ENCODE assay signal across 12 cellular contexts in genomic region chr16:70375636-70376611, GRCh38. TPM values are rescaled to one million over a fixed set of nuclear protein-coding genes. Genes with fewer than 3 reads are reported as not detected.
DNase-seq lines count a peak whose midpoint lies in the region; ATAC-seq and TF ChIP-seq lines count a peak whose summit lies in the region.
"Had no signal": no experiment of that assay in that cellular context is flagged by ENCODE, and none has a peak within 500 bp of the region (broad histone marks: within the 10 kb centered on the region; RNA-seq: fewer than 3 reads in every experiment).

No MANE protein-coding gene starts in this region.

- WGBS in endodermal cell (ENCODE audit: insufficient coverage in 1 of 2, insufficient read length in 1 of 2), 2 experiments = 96 to 98% methylated on average over 8 to 16 of the region's 16 CpGs

- H3K4me2 ChIP-seq in Karpas-422 (ENCODE audit: low read depth, low read length, poor library complexity, severe bottlenecking) = no peak overlapping the region

- no peak overlapping the region for H2AFZ ChIP-seq in Karpas-422 (ENCODE audit: low read length)

- H3K9ac ChIP-seq in endodermal cell (ENCODE audit: extremely low read depth, low read length, poor library complexity, severe bottlenecking) = no peak overlapping the region
- no peak overlapping the region for H3K9ac ChIP-seq in Karpas-422 (ENCODE audit: low read length)

- H3K9me2 ChIP-seq in Karpas-422 (replicated peaks; ENCODE audit: insufficient read depth, low read length) = no peaks in the 10 kb centered on the region

- no peak overlapping the region for H3K4me3 ChIP-seq in endodermal cell (ENCODE audit: low read length)
- H3K4me3 ChIP-seq in Karpas-422 (ENCODE audit: low read length) = no peak overlapping the region
- H3K4me3 ChIP-seq: ovary had no signal

- POLR2A ChIA-PET in T-cell (lab: Charles Lee) = no interaction called here

- no peaks in the 10 kb centered on the region for H3K9me3 ChIP-seq in endodermal cell (ENCODE audit: control insufficient read depth, low read length)
- no peaks in the 10 kb centered on the region for H3K9me3 ChIP-seq in Karpas-422 (ENCODE audit: low read length)
- H3K9me3 ChIP-seq: ovary had no signal

- H3K9me3 Mint-ChIP-seq in activated naive CD4-positive, alpha-beta T cell treated with anti-CD3 and anti-CD28 coated beads, Interleukin-2, amount 50 U/mL, for 72 hours = no peaks in the 10 kb centered on the region
- H3K9me3 Mint-ChIP-seq in T-cell = no peaks in the 10 kb centered on the region
- H3K9me3 Mint-ChIP-seq in endodermal cell = no peaks in the 10 kb centered on the region
- H3K9me3 Mint-ChIP-seq in stimulated activated naive B cell treated with anti-CD40 and anti-IgM and Interleukin-4, amounts not matched to agents 10 μg/mL and 1 μg/mL and 100 μg/mL, for 72 hours = no peaks in the 10 kb centered on the region

- no peak for ATAC-seq in activated naive CD4-positive, alpha-beta T cell treated with anti-CD3 and anti-CD28 coated beads, Interleukin-2, amount 50 U/mL, for 72 hours
- ATAC-seq in T-cell (replicated peaks in 1 of 4) (no peak), HG02623 (IDR thresholded peaks at IDR 0.05; ENCODE audit: unreplicated experiment) (no peak)
- ATAC-seq in stimulated activated naive B cell treated with anti-CD40 and anti-IgM and Interleukin-4, amounts not matched to agents 10 μg/mL and 1 μg/mL and 100 μg/mL, for 72 hours (replicated peaks) = no peak
- ATAC-seq: HCT116 had no signal

- DNase-seq in activated naive CD4-positive, alpha-beta T cell treated with anti-CD3 and anti-CD28 coated beads, Interleukin-2, amount 50 U/mL, for 72 hours (ENCODE audit: low spot score in 2 of 2) = no peak
- DNase-seq in activated naive CD4-positive, alpha-beta T cell treated with Interleukin-2 at 50 U/mL for 16 hours = no peak
- DNase-seq in T-cell (no peak), endodermal cell (no peak), Karpas-422 (no peak), islet precursor cell (no peak)
- DNase-seq in stimulated activated naive B cell treated with anti-CD40 and anti-IgM and Interleukin-4, amounts not matched to agents 10 μg/mL and 1 μg/mL and 100 μg/mL, for 72 hours = no peak
- DNase-seq: NCI-H1105 treated with DMSO at 0.1 percent for 48 hours, NCI-H526 treated with DMSO at 0.1 percent for 48 hours, ovary had no signal

- no peak overlapping the region for H3K4me3 Mint-ChIP-seq in T-cell
- no peak overlapping the region for H3K4me3 Mint-ChIP-seq in endodermal cell
- no peak overlapping the region for H3K4me3 Mint-ChIP-seq in stimulated activated naive B cell treated with anti-CD40 and anti-IgM and Interleukin-4, amounts not matched to agents 10 μg/mL and 1 μg/mL and 100 μg/mL, for 72 hours

- peaks cover 5% of the 10 kb centered on the region for H4K20me1 ChIP-seq in Karpas-422 (ENCODE audit: insufficient read depth, low read depth, low read length)

- no peak for TF ChIP-seq CTCF in endodermal cell (conservative IDR thresholded peaks at IDR 0.05)

- H3K4me1 Mint-ChIP-seq in T-cell (peaks cover 6 to 17% (median 16%) of the 10 kb centered on the region in 3 donors), endodermal cell (peaks cover 3% of the 10 kb centered on the region)
- H3K4me1 Mint-ChIP-seq in stimulated activated naive B cell treated with anti-CD40 and anti-IgM and Interleukin-4, amounts not matched to agents 10 μg/mL and 1 μg/mL and 100 μg/mL, for 72 hours = peaks cover 7 to 16% of the 10 kb centered on the region in 2 donors

- peaks cover 20% of the 10 kb centered on the region for H3K79me2 ChIP-seq in Karpas-422 (ENCODE audit: low read length)

- H3K27me3 ChIP-seq in endodermal cell (ENCODE audit: control insufficient read depth, insufficient read depth, low read length, poor library complexity, severe bottlenecking) (no peaks in the 10 kb centered on the region), Karpas-422 (ENCODE audit: low read length) (no peaks in the 10 kb centered on the region)
- H3K27me3 ChIP-seq: ovary had no signal

- H3K36me3 Mint-ChIP-seq in activated naive CD4-positive, alpha-beta T cell treated with anti-CD3 and anti-CD28 coated beads, Interleukin-2, amount 50 U/mL, for 72 hours = peaks cover 5 to 18% of the 10 kb centered on the region in 2 donors
- H3K36me3 Mint-ChIP-seq in T-cell (peaks cover 26% of the 10 kb centered on the region), endodermal cell (ENCODE audit: low read depth) (peaks cover 52% of the 10 kb centered on the region)
- peaks cover 38 to 39% of the 10 kb centered on the region in 2 donors for H3K36me3 Mint-ChIP-seq in stimulated activated naive B cell treated with anti-CD40 and anti-IgM and Interleukin-4, amounts not matched to agents 10 μg/mL and 1 μg/mL and 100 μg/mL, for 72 hours

- no peaks in the 10 kb centered on the region for H3K4me1 ChIP-seq in endodermal cell (ENCODE audit: control insufficient read depth, insufficient read depth, low read length)
- H3K4me1 ChIP-seq in Karpas-422 (ENCODE audit: low read length) = peaks cover 15% of the 10 kb centered on the region

- H3K27ac Mint-ChIP-seq in activated naive CD4-positive, alpha-beta T cell treated with anti-CD3 and anti-CD28 coated beads, Interleukin-2, amount 50 U/mL, for 72 hours = peak overlapping the region; percentile 46 to 85
- peak overlapping the region; percentile 22 to 39 for H3K27ac Mint-ChIP-seq in T-cell
- H3K27ac Mint-ChIP-seq in endodermal cell = peak overlapping the region; percentile 88
- peak overlapping the region; percentile 73 for H3K27ac Mint-ChIP-seq in stimulated activated naive B cell treated with anti-CD40 and anti-IgM and Interleukin-4, amounts not matched to agents 10 μg/mL and 1 μg/mL and 100 μg/mL, for 72 hours

- CTCF ChIA-PET in T-cell (lab: Charles Lee) = no interaction called here

- peak overlapping the region; percentile 47 for H3K27ac ChIP-seq in endodermal cell (ENCODE audit: low read depth, low read length)
- H3K27ac ChIP-seq in Karpas-422 (ENCODE audit: low read length) = no peak overlapping the region
- H3K27ac ChIP-seq: ovary had no signal

- H3K27me3 Mint-ChIP-seq in T-cell = no peaks in the 10 kb centered on the region
- H3K27me3 Mint-ChIP-seq in endodermal cell (ENCODE audit: insufficient read depth) = no peaks in the 10 kb centered on the region
- no peaks in the 10 kb centered on the region for H3K27me3 Mint-ChIP-seq in stimulated activated naive B cell treated with anti-CD40 and anti-IgM and Interleukin-4, amounts not matched to agents 10 μg/mL and 1 μg/mL and 100 μg/mL, for 72 hours

- H3K36me3 ChIP-seq in endodermal cell (ENCODE audit: control insufficient read depth, insufficient read depth, low read length) = peaks cover 63% of the 10 kb centered on the region
- H3K36me3 ChIP-seq in Karpas-422 (ENCODE audit: insufficient read depth, low read length) = peaks cover 27% of the 10 kb centered on the region
- H3K36me3 ChIP-seq: ovary had no signal

RNA-seq across cellular contexts. Expression of gene DDX19A, which starts 29.2 kb away (rescaled TPM):
- 10 to 100 TPM; 41.7 to 55.2 TPM for total RNA-seq in activated naive CD4-positive, alpha-beta T cell treated with anti-CD3 and anti-CD28 coated beads, Interleukin-2, amount 50 U/mL, for 72 hours
- 10 to 100 TPM; 41.8 to 56.4 (median 49.4) TPM for total RNA-seq in T-cell
- 10 to 100 TPM; 45.7 to 46.1 TPM for total RNA-seq in endodermal cell
- polyA plus RNA-seq in endodermal cell (2013, experiment 1 of 2) = 43.6 TPM
- polyA plus RNA-seq in endodermal cell (2013, experiment 2 of 2) = 40.0 TPM
- total RNA-seq in Karpas-422 (2014; rRNA removed; shearing (Covaris generic); ENCODE audit: low replicate concordance) = 20.5 and 29.2 TPM in 2 replicates

Comparison
In these comparisons a context has a peak if more than half of its experiments do, and no peak if none do; other contexts are left out.
1. H3K27ac Mint-ChIP-seq: peak in every context shown above with its lines; median percentile 88 in endodermal cell; 73 in stimulated activated naive B cell treated with anti-CD40 and anti-IgM and Interleukin-4, amounts not matched to agents 10 μg/mL and 1 μg/mL and 100 μg/mL, for 72 hours; 66 in activated naive CD4-positive, alpha-beta T cell treated with anti-CD3 and anti-CD28 coated beads, Interleukin-2, amount 50 U/mL, for 72 hours; 30 in T-cell.